In the genomic region with DNA sequence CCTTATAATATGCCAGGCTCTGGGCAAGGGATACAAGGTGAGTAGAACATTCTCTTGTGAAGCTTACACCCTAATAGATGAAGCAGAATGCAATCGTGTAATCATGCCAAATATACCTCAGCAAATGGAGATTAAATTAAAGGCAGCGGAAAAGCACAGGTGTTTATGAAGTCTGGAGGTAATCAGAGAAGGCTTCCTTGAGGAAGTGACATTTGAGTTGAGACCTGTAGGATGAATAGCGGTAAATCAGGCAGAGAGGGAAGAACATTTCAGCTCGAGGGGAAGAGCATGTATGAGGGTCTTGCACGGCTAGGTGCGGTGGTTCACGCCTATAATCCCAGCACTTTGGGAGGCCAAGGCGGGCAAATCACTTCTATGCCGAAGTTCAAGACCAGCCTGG, we compare ENCODE assay signal across 21 cellular contexts. TPM values are rescaled to one million over a fixed set of nuclear protein-coding genes. Genes with fewer than 3 reads are reported as not detected.
A peak's percentile ranks its signal among the peaks of the same experiment; 100 is the strongest.
DNase-seq lines count a peak whose midpoint lies in the region; ATAC-seq, FAIRE-seq and TF ChIP-seq lines count a peak whose summit lies in the region.
"Had no signal": no experiment of that assay in that cellular context is flagged by ENCODE, and none has a peak within 500 bp of the region (broad histone marks: within the 10 kb centered on the region; RNA-seq: fewer than 3 reads in every experiment).

No MANE protein-coding gene starts in this region.

- H3K27ac Mint-ChIP-seq in activated T-helper 2 cell treated with anti-CD3 and anti-CD28 coated beads, Interferon-gamma antibody, Interleukin-2, Interleukin-4, amounts not matched to agents 10 μg/mL and 5 μg/mL and 100 μg/mL, durations not matched to agents 14 hours and 24 hours and 36 hours: peak overlapping the region; percentile 9
- H3K27ac Mint-ChIP-seq in memory B cell: peak overlapping the region; percentile 6
- peak overlapping the region in 3 of 7 donors; percentile 24 to 76 (median 32) for H3K27ac Mint-ChIP-seq in CD4-positive, alpha-beta memory T cell
- H3K27ac Mint-ChIP-seq: CD8-positive, alpha-beta T cell had no signal

- peaks cover 5% of the 10 kb centered on the region for H3K4me1 Mint-ChIP-seq in activated T-helper 2 cell treated with anti-CD3 and anti-CD28 coated beads, Interferon-gamma antibody, Interleukin-2, Interleukin-4, amounts not matched to agents 10 μg/mL and 5 μg/mL and 100 μg/mL, durations not matched to agents 14 hours and 24 hours and 36 hours (ENCODE audit: low read depth)
- H3K4me1 Mint-ChIP-seq in memory B cell: peaks cover 11% of the 10 kb centered on the region
- H3K4me1 Mint-ChIP-seq in CD4-positive, alpha-beta memory T cell: peaks cover 5 to 18% (median 12%) of the 10 kb centered on the region in 4 donors

- H3K4me2 ChIP-seq in A549: no peak overlapping the region
- H3K4me2 ChIP-seq: BLaER1 had no signal

- H3K9me3 ChIP-seq in A549: no peaks in the 10 kb centered on the region
- H3K9me3 ChIP-seq in CD4-positive, alpha-beta memory T cell (ENCODE audit: control insufficient read depth in 1 of 2, low read length in 2 of 2): no peaks in the 10 kb centered on the region
- H3K9me3 ChIP-seq: BE2C, BLaER1, Caco-2 had no signal

- no peak overlapping the region for H3K4me3 ChIP-seq in A549
- no peak overlapping the region for H3K4me3 ChIP-seq in CD4-positive, alpha-beta memory T cell (ENCODE audit: low read length in 2 of 2)
- H3K4me3 ChIP-seq: BLaER1 had no signal

- TF ChIP-seq CTCF in A549 (IDR thresholded peaks at IDR 0.05): no peak

- no peak for FAIRE-seq in A549 (lab: Jason Lieb, UNC)
- FAIRE-seq: D721Med, G401.6, GM12891, GM19239 had no signal

- TF ChIP-seq EP300 in A549 (IDR thresholded peaks at IDR 0.05): no peak

- CTCF ChIA-PET in A549 (lab: Yijun Ruan, JAX): interaction anchor here (0.6 kb wide), 1 partner anchor 9 kb away, joined by 3 read pairs; no protein-coding TSS in a partner anchor
- CTCF ChIA-PET in CD4-positive, alpha-beta memory T cell (lab: Charles Lee; ENCODE audit: partially characterized antibody): interaction anchor here (1.5 to 30.3 kb wide), 4 partner anchors 11 to 120 kb away, joined by 4 to 924 read pairs (median 14); no protein-coding TSS in a partner anchor

- H3K4me3 Mint-ChIP-seq in activated T-helper 2 cell treated with anti-CD3 and anti-CD28 coated beads, Interferon-gamma antibody, Interleukin-2, Interleukin-4, amounts not matched to agents 10 μg/mL and 5 μg/mL and 100 μg/mL, durations not matched to agents 14 hours and 24 hours and 36 hours (ENCODE audit: low read depth): no peak overlapping the region
- H3K4me3 Mint-ChIP-seq in memory B cell: no peak overlapping the region
- H3K4me3 Mint-ChIP-seq in CD4-positive, alpha-beta memory T cell: no peak overlapping the region
- H3K4me3 Mint-ChIP-seq: CD14-positive monocyte; CD8-positive, alpha-beta T cell had no signal

- H3K4me1 ChIP-seq in A549: no peaks in the 10 kb centered on the region
- H3K4me1 ChIP-seq in CD4-positive, alpha-beta memory T cell (ENCODE audit: insufficient read depth, low read length): peaks cover 2% of the 10 kb centered on the region
- H3K4me1 ChIP-seq: BE2C, Caco-2 had no signal

- DNase-seq in A549 (ENCODE audit: low read depth in 1 of 2, low spot score in 1 of 2) (no peak), memory B cell (ENCODE audit: low spot score in 2 of 2) (no peak), left colon (no peak)
- no peak for DNase-seq in activated T-helper 2 cell treated with anti-CD3 and anti-CD28 coated beads, Interferon-gamma antibody, Interleukin-2, Interleukin-4, amounts not matched to agents 10 μg/mL and 5 μg/mL and 100 μg/mL, durations not matched to agents 14 hours and 24 hours and 36 hours (ENCODE audit: low spot score)
- no peak for DNase-seq in CD4-positive, alpha-beta memory T cell
- DNase-seq: ACHN; BE2C; C1 segment of cervical spinal cord; Caco-2; Calu3; CD4-positive, CD25-positive, alpha-beta regulatory T cell; CD8-positive, alpha-beta T cell; DMS79 treated with DMSO at 0.1 percent for 48 hours; GF-D8 had no signal

- no peaks in the 10 kb centered on the region for H3K9me3 Mint-ChIP-seq in activated T-helper 2 cell treated with anti-CD3 and anti-CD28 coated beads, Interferon-gamma antibody, Interleukin-2, Interleukin-4, amounts not matched to agents 10 μg/mL and 5 μg/mL and 100 μg/mL, durations not matched to agents 14 hours and 24 hours and 36 hours
- no peaks in the 10 kb centered on the region for H3K9me3 Mint-ChIP-seq in memory B cell
- H3K9me3 Mint-ChIP-seq in CD4-positive, alpha-beta memory T cell: no peaks in the 10 kb centered on the region
- H3K9me3 Mint-ChIP-seq: CD4-positive, CD25-positive, alpha-beta regulatory T cell; CD8-positive, alpha-beta T cell had no signal

- intact Hi-C loops in activated T-helper 2 cell treated with anti-CD3 and anti-CD28 coated beads, Interferon-gamma antibody, Interleukin-2, Interleukin-4, amounts not matched to agents 10 μg/mL and 5 μg/mL and 100 μg/mL, durations not matched to agents 14 hours and 24 hours and 36 hours (cut with micrococcal nuclease): no loop called here
- intact Hi-C loops in left colon (cut with DNase I, micrococcal nuclease): no loop called here
- intact Hi-C loops in CD4-positive, alpha-beta memory T cell (cut with micrococcal nuclease): no loop called here

- H3K36me3 Mint-ChIP-seq in activated T-helper 2 cell treated with anti-CD3 and anti-CD28 coated beads, Interferon-gamma antibody, Interleukin-2, Interleukin-4, amounts not matched to agents 10 μg/mL and 5 μg/mL and 100 μg/mL, durations not matched to agents 14 hours and 24 hours and 36 hours (ENCODE audit: low read depth): peaks cover 66% of the 10 kb centered on the region
- peaks cover 8% of the 10 kb centered on the region for H3K36me3 Mint-ChIP-seq in memory B cell
- peaks cover 7 to 11% of the 10 kb centered on the region in 2 donors for H3K36me3 Mint-ChIP-seq in CD4-positive, alpha-beta memory T cell
- H3K36me3 Mint-ChIP-seq: CD8-positive, alpha-beta T cell had no signal

- TF ChIP-seq POLR2A in A549 (IDR thresholded peaks at IDR 0.05; ENCODE audit: low read length): no peak

- H3K27ac ChIP-seq in A549: no peak overlapping the region
- no peak overlapping the region for H3K27ac ChIP-seq in CD4-positive, alpha-beta memory T cell (ENCODE audit: low read depth, low read length)
- H3K27ac ChIP-seq: 22Rv1 had no signal

- ATAC-seq in A549 (no peak), memory B cell (ENCODE audit: low read depth) (no peak), left colon (no peak)
- ATAC-seq: CD8-positive, alpha-beta T cell had no signal

- peaks cover 5% of the 10 kb centered on the region for H3K36me3 ChIP-seq in CD4-positive, alpha-beta memory T cell (ENCODE audit: insufficient read depth, low read length)

- POLR2A ChIA-PET in A549 (lab: Yijun Ruan, JAX): no interaction called here
- POLR2A ChIA-PET in CD4-positive, alpha-beta memory T cell (lab: Charles Lee; ENCODE audit: partially characterized antibody): interaction anchor here (1.6 to 6.1 kb wide), 2 partner anchors 10 to 15 kb away, joined by 5 to 41 read pairs; no protein-coding TSS in a partner anchor

- 90% methylated on average over 9 of the region's 9 CpGs for WGBS in A549 (ENCODE audit: missing lambda C conversion rate)

- no peak for TF ChIP-seq RAD21 in A549 (conservative IDR thresholded peaks at IDR 0.05 in 1 of 2, IDR thresholded peaks at IDR 0.05 in 1 of 2)

- H3K27me3 ChIP-seq in CD4-positive, alpha-beta memory T cell (ENCODE audit: insufficient read depth, low read length): no peaks in the 10 kb centered on the region
- H3K27me3 ChIP-seq: BE2C, BLaER1 had no signal

- no peaks in the 10 kb centered on the region for H3K27me3 Mint-ChIP-seq in activated T-helper 2 cell treated with anti-CD3 and anti-CD28 coated beads, Interferon-gamma antibody, Interleukin-2, Interleukin-4, amounts not matched to agents 10 μg/mL and 5 μg/mL and 100 μg/mL, durations not matched to agents 14 hours and 24 hours and 36 hours (ENCODE audit: low read depth)
- H3K27me3 Mint-ChIP-seq in memory B cell: no peaks in the 10 kb centered on the region
- no peaks in the 10 kb centered on the region for H3K27me3 Mint-ChIP-seq in CD4-positive, alpha-beta memory T cell
- H3K27me3 Mint-ChIP-seq: CD4-positive, CD25-positive, alpha-beta regulatory T cell had no signal

RNA-seq across cellular contexts. Expression of a gene that starts 13.5 kb away (rescaled TPM):
- polyA plus RNA-seq in A549 (2011; rRNA removed) (0.90 and 1.6 TPM in 2 replicates), A549 (2017; fragmentation: RNase III; extraction: RNeasy Plus Mini Kit Qiagen cat#74134 plus additional on column Dnase treatment) (3.4 to 3.9 TPM (median 3.4 TPM) in 3 replicates)
- 1.8 and 2.4 TPM in 2 replicates for polyA plus RNA-seq in A549 (2012; cell fraction: cytosol; rRNA removed)
- polyA plus RNA-seq in A549 (2012; cell fraction: nucleus; rRNA removed): 6.3 and 9.0 TPM in 2 replicates
- polyA minus RNA-seq in A549 (2011; rRNA and poly(A)+ RNA removed): 3.0 and 3.3 TPM in 2 replicates
- 17.2 and 18.6 TPM in 2 replicates for total RNA-seq in activated T-helper 2 cell treated with anti-CD3 and anti-CD28 coated beads, Interferon-gamma antibody, Interleukin-2, Interleukin-4, amounts not matched to agents 10 μg/mL and 5 μg/mL and 100 μg/mL, durations not matched to agents 14 hours and 24 hours and 36 hours
- total RNA-seq in left colon: 10 to 100 TPM; 10.9 to 12.1 TPM
- 1 to 10 TPM; 1.1 to 1.2 TPM for total RNA-seq in CD4-positive, alpha-beta memory T cell
- polyA plus RNA-seq in CD4-positive, alpha-beta memory T cell: 1 to 10 TPM in 1 of 2 donors, under 1 TPM in 1; 0.69 to 1.1 TPM

RNA-seq across cellular contexts. Expression of a gene that starts 33.6 kb away (rescaled TPM):
- 5.2 and 5.6 TPM in 2 replicates for polyA plus RNA-seq in A549 (2011; rRNA removed)
- 4.3 and 5.6 TPM in 2 replicates for polyA plus RNA-seq in A549 (2012; cell fraction: cytosol; rRNA removed)
- polyA plus RNA-seq in A549 (2012; cell fraction: nucleus; rRNA removed): 19.5 and 21.2 TPM in 2 replicates
- polyA plus RNA-seq in A549 (2017; fragmentation: RNase III; extraction: RNeasy Plus Mini Kit Qiagen cat#74134 plus additional on column Dnase treatment): 3.9 to 4.9 TPM (median 4.0 TPM) in 3 replicates
- polyA minus RNA-seq in A549 (2011; rRNA and poly(A)+ RNA removed): 10.3 and 10.7 TPM in 2 replicates
- total RNA-seq in activated T-helper 2 cell treated with anti-CD3 and anti-CD28 coated beads, Interferon-gamma antibody, Interleukin-2, Interleukin-4, amounts not matched to agents 10 μg/mL and 5 μg/mL and 100 μg/mL, durations not matched to agents 14 hours and 24 hours and 36 hours: 0.48 TPM in 1 of 2 replicates, not detected in the other
- 10 to 100 TPM; 33.9 to 47.1 TPM for total RNA-seq in left colon
- 1 to 10 TPM; 1.2 to 1.4 TPM for total RNA-seq in CD4-positive, alpha-beta memory T cell
- polyA plus RNA-seq in CD4-positive, alpha-beta memory T cell: 1 to 10 TPM in 1 of 2 donors, under 1 TPM in 1; 0.73 to 1.4 TPM

RNA-seq across cellular contexts. Expression of a gene that starts 41.7 kb away (rescaled TPM):
- polyA plus RNA-seq in A549 (2011; rRNA removed): 171 and 193 TPM in 2 replicates
- polyA plus RNA-seq in A549 (2012; cell fraction: cytosol; rRNA removed): 847 and 922 TPM in 2 replicates
- 1,068 and 1,236 TPM in 2 replicates for polyA plus RNA-seq in A549 (2012; cell fraction: nucleus; rRNA removed)
- 209 to 336 TPM (median 288 TPM) in 3 replicates for polyA plus RNA-seq in A549 (2017; fragmentation: RNase III; extraction: RNeasy Plus Mini Kit Qiagen cat#74134 plus additional on column Dnase treatment)
- polyA minus RNA-seq in A549 (2011; rRNA and poly(A)+ RNA removed): 142 and 176 TPM in 2 replicates
- total RNA-seq in activated T-helper 2 cell treated with anti-CD3 and anti-CD28 coated beads, Interferon-gamma antibody, Interleukin-2, Interleukin-4, amounts not matched to agents 10 μg/mL and 5 μg/mL and 100 μg/mL, durations not matched to agents 14 hours and 24 hours and 36 hours: 24.7 and 26.9 TPM in 2 replicates
- total RNA-seq in left colon: 100 to 1,000 TPM; 131 to 223 TPM
- total RNA-seq in CD4-positive, alpha-beta memory T cell: 10 to 100 TPM; 89.6 to 98.0 TPM
- polyA plus RNA-seq in CD4-positive, alpha-beta memory T cell: 10 to 100 TPM in 1 of 2 donors, 1 to 10 TPM in 1; 8.9 to 20.1 TPM

Comparison
In these comparisons a context has a peak if more than half of its experiments do, and no peak if none do; other contexts are left out.
1. RNA of a gene that starts 33.6 kb away (total RNA-seq): 33.9 to 47.1 TPM in left colon; 1.2 to 1.4 TPM in CD4-positive, alpha-beta memory T cell and 0.48 TPM in activated T-helper 2 cell treated with anti-CD3 and anti-CD28 coated beads, Interferon-gamma antibody, Interleukin-2, Interleukin-4, amounts not matched to agents 10 μg/mL and 5 μg/mL and 100 μg/mL, durations not matched to agents 14 hours and 24 hours and 36 hours; every median in the first group is over 10 times any median in the second.